ENCODE assay signal across 11 cellular contexts in genomic region chr5:137310051-137310730, GRCh38.
DNase-seq lines count a peak whose midpoint lies in the region; ATAC-seq and TF ChIP-seq lines count a peak whose summit lies in the region.
"Had no signal": no experiment of that assay in that cellular context is flagged by ENCODE, and none has a peak within 500 bp of the region (broad histone marks: within the 10 kb centered on the region; RNA-seq: fewer than 3 reads in every experiment).

No MANE protein-coding gene starts in this region.

- no peaks in the 10 kb centered on the region for H3K4me1 Mint-ChIP-seq in immature natural killer cell
- H3K4me1 Mint-ChIP-seq: activated B cell treated with CpG ODN at 0.5 μM for 24 hours; stimulated activated naive CD8-positive, alpha-beta T cell treated with anti-CD3 and anti-CD28 coated beads, Interleukin-15, amount 100 ng/mL, for 72 hours had no signal

- BruUV-seq in PC-3 (replicated peaks; lab: Mats Ljungman, UMichigan): no TSS peak

- peak overlapping the region; percentile 77 for H3K4me2 ChIP-seq in PC-3 (ENCODE audit: low read length)

- H3K9me3 Mint-ChIP-seq in immature natural killer cell: peaks cover 0 to 5% (median 0%) of the 10 kb centered on the region in 6 donors
- H3K9me3 Mint-ChIP-seq: activated B cell treated with CpG ODN at 0.5 μM for 24 hours; activated T-helper 2 cell treated with anti-CD3 and anti-CD28 coated beads, Interferon-gamma antibody, Interleukin-2, Interleukin-4, amounts not matched to agents 10 μg/mL and 5 μg/mL and 100 μg/mL, durations not matched to agents 14 hours and 24 hours and 36 hours; stimulated activated naive CD8-positive, alpha-beta T cell treated with anti-CD3 and anti-CD28 coated beads, Interleukin-15, amount 100 ng/mL, for 72 hours had no signal

- intact Hi-C loops in PC-3 (cut with micrococcal nuclease): loop anchor here (2.0 kb wide), 1 partner anchor 17 kb away; no protein-coding TSS in a partner anchor

- no peaks in the 10 kb centered on the region for H3K9me3 ChIP-seq in PC-3 (ENCODE audit: low read length)

- H3K27ac Mint-ChIP-seq in immature natural killer cell: no peak overlapping the region
- H3K27ac Mint-ChIP-seq: activated B cell treated with CpG ODN at 0.5 μM for 24 hours; activated T-helper 2 cell treated with anti-CD3 and anti-CD28 coated beads, Interferon-gamma antibody, Interleukin-2, Interleukin-4, amounts not matched to agents 10 μg/mL and 5 μg/mL and 100 μg/mL, durations not matched to agents 14 hours and 24 hours and 36 hours; stimulated activated naive CD8-positive, alpha-beta T cell treated with anti-CD3 and anti-CD28 coated beads, Interleukin-15, amount 100 ng/mL, for 72 hours had no signal

- H3K4me1 ChIP-seq in PC-3 (ENCODE audit: insufficient read depth, low read length): peaks cover 33% of the 10 kb centered on the region

- 0 out of 2 replicates have a peak overlapping the region, but pooled peaks have one; percentile 20 for H2AFZ ChIP-seq in PC-3 (ENCODE audit: low read length)

- no peaks in the 10 kb centered on the region for H3K36me3 Mint-ChIP-seq in immature natural killer cell

- CTCF ChIA-PET in PC-3 (lab: Charles Lee): interaction anchor here (0.6 to 1.4 kb wide), 5 partner anchors 10 to 501 kb away, joined by 3 to 9 read pairs (median 5); no protein-coding TSS in a partner anchor

- no peaks in the 10 kb centered on the region for H3K79me2 ChIP-seq in PC-3 (ENCODE audit: low read length)

- H4K20me1 ChIP-seq in PC-3 (ENCODE audit: low read length): no peaks in the 10 kb centered on the region

- no peaks in the 10 kb centered on the region for H3K27me3 ChIP-seq in PC-3 (ENCODE audit: low read length)

- H3K9me2 ChIP-seq in PC-3 (replicated peaks; ENCODE audit: low read length): no peaks in the 10 kb centered on the region

- peak; percentile 87 for ATAC-seq in PC-3
- no peak for ATAC-seq in GM19455 (IDR thresholded peaks at IDR 0.05; ENCODE audit: unreplicated experiment)
- ATAC-seq in HG03460 (IDR thresholded peaks at IDR 0.05; ENCODE audit: unreplicated experiment): no peak
- ATAC-seq in HG02763 (IDR thresholded peaks at IDR 0.05; ENCODE audit: unreplicated experiment): no peak
- ATAC-seq: stimulated activated naive CD8-positive, alpha-beta T cell treated with anti-CD3 and anti-CD28 coated beads, Interleukin-15, amount 100 ng/mL, for 72 hours had no signal

- peak overlapping the region; percentile 76 for H3K27ac ChIP-seq in PC-3 (ENCODE audit: low read length)

- H3K4me3 Mint-ChIP-seq in immature natural killer cell: no peak overlapping the region
- H3K4me3 Mint-ChIP-seq: activated B cell treated with CpG ODN at 0.5 μM for 24 hours; stimulated activated naive CD8-positive, alpha-beta T cell treated with anti-CD3 and anti-CD28 coated beads, Interleukin-15, amount 100 ng/mL, for 72 hours had no signal

- DNase-seq in ELR (ENCODE audit: low read depth) (peak; percentile 99), PC-3 (peak; percentile 90), epithelial cell of proximal tubule (ENCODE audit: low read depth) (peak; percentile 73), pulmonary artery endothelial cell (ENCODE audit: low read depth, low spot score) (peak; percentile 63), immature natural killer cell (no peak)
- DNase-seq: activated B cell treated with CpG ODN at 0.5 μM for 24 hours; stimulated activated naive CD8-positive, alpha-beta T cell treated with anti-CD3 and anti-CD28 coated beads, Interleukin-15, amount 100 ng/mL, for 72 hours had no signal

- TF ChIP-seq CTCF in PC-3 (conservative IDR thresholded peaks at IDR 0.05; ENCODE audit: low read depth, low read length) (no peak), epithelial cell of proximal tubule (conservative IDR thresholded peaks at IDR 0.05; ENCODE audit: low read depth, low read length) (no peak)

- POLR2A ChIA-PET in PC-3 (lab: Charles Lee; ENCODE audit: unreplicated experiment): interaction anchor here (0.6 kb wide), 1 partner anchor 44 kb away, joined by 3 read pairs; no protein-coding TSS in a partner anchor

- peaks cover 0 to 5% (median 3%) of the 10 kb centered on the region in 3 donors for H3K27me3 Mint-ChIP-seq in immature natural killer cell (ENCODE audit: low read depth in 3 of 3)

- H3K4me3 ChIP-seq in PC-3 (ENCODE audit: low read length) (peak overlapping the region; percentile 28; the same call in 1 of the 2 replicates), epithelial cell of proximal tubule (ENCODE audit: low read depth, low read length) (no peak overlapping the region)

- no peaks in the 10 kb centered on the region for H3K36me3 ChIP-seq in PC-3 (ENCODE audit: low read depth, low read length)

- peak overlapping the region; percentile 33; the same call in 1 of the 2 replicates for H3K9ac ChIP-seq in PC-3 (ENCODE audit: low read length)

- H3F3A ChIP-seq in PC-3 (ENCODE audit: low read length, unreplicated experiment): no peaks in the 10 kb centered on the region

Comparison
In these comparisons a context has a peak if more than half of its experiments do, and no peak if none do; other contexts are left out.
1. DNase-seq: peak in ELR (single experiment), PC-3 (single experiment), epithelial cell of proximal tubule (single experiment) and pulmonary artery endothelial cell (single experiment); none in immature natural killer cell (0 of 3).